ENCODE assay signal across 1 cellular context in the genomic region with DNA sequence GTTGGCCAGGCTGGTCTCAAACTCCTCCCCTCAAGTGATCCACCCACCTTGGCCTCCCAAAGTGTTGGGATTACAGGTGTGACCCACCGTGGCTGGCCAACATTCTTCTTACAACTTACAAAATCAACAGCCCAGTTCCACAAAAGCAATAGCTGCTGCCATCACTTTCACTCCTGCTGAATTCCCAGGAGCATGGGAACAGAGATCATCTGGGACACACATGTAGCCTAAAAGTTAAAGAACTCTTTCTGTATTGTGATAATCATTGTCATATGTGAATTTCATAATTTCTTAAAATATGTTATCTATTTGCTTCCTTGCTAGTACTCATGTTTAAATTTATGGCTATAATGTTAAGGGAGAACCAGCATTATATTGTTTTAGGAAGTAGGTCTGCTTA.
TF ChIP-seq lines count a peak whose summit lies in the region.

No MANE protein-coding gene starts in this region.

TF ChIP-seq in GM23338, 12 proteins besides CTCF, POLR2A, EP300 and RAD21 (continued from another document):
- TF ChIP-seq, protein P1, sequence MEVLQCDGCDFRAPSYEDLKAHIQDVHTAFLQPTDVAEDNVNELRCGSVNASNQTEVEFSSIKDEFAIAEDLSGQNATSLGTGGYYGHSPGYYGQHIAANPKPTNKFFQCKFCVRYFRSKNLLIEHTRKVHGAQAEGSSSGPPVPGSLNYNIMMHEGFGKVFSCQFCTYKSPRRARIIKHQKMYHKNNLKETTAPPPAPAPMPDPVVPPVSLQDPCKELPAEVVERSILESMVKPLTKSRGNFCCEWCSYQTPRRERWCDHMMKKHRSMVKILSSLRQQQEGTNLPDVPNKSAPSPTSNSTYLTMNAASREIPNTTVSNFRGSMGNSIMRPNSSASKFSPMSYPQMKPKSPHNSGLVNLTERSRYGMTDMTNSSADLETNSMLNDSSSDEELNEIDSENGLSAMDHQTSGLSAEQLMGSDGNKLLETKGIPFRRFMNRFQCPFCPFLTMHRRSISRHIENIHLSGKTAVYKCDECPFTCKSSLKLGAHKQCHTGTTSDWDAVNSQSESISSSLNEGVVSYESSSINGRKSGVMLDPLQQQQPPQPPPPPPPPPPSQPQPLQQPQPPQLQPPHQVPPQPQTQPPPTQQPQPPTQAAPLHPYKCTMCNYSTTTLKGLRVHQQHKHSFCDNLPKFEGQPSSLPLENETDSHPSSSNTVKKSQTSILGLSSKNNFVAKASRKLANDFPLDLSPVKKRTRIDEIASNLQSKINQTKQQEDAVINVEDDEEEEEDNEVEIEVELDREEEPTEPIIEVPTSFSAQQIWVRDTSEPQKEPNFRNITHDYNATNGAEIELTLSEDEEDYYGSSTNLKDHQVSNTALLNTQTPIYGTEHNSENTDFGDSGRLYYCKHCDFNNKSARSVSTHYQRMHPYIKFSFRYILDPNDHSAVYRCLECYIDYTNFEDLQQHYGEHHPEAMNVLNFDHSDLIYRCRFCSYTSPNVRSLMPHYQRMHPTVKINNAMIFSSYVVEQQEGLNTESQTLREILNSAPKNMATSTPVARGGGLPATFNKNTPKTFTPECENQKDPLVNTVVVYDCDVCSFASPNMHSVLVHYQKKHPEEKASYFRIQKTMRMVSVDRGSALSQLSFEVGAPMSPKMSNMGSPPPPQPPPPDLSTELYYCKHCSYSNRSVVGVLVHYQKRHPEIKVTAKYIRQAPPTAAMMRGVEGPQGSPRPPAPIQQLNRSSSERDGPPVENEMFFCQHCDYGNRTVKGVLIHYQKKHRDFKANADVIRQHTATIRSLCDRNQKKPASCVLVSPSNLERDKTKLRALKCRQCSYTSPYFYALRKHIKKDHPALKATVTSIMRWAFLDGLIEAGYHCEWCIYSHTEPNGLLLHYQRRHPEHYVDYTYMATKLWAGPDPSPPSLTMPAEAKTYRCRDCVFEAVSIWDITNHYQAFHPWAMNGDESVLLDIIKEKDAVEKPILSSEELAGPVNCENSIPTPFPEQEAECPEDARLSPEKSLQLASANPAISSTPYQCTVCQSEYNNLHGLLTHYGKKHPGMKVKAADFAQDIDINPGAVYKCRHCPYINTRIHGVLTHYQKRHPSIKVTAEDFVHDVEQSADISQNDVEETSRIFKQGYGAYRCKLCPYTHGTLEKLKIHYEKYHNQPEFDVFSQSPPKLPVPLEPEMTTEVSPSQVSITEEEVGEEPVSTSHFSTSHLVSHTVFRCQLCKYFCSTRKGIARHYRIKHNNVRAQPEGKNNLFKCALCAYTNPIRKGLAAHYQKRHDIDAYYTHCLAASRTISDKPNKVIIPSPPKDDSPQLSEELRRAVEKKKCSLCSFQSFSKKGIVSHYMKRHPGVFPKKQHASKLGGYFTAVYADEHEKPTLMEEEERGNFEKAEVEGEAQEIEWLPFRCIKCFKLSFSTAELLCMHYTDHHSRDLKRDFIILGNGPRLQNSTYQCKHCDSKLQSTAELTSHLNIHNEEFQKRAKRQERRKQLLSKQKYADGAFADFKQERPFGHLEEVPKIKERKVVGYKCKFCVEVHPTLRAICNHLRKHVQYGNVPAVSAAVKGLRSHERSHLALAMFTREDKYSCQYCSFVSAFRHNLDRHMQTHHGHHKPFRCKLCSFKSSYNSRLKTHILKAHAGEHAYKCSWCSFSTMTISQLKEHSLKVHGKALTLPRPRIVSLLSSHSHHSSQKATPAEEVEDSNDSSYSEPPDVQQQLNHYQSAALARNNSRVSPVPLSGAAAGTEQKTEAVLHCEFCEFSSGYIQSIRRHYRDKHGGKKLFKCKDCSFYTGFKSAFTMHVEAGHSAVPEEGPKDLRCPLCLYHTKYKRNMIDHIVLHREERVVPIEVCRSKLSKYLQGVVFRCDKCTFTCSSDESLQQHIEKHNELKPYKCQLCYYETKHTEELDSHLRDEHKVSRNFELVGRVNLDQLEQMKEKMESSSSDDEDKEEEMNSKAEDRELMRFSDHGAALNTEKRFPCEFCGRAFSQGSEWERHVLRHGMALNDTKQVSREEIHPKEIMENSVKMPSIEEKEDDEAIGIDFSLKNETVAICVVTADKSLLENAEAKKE (CRISPR knock-in tag; IDR thresholded peaks at IDR 0.05) = no peak
